Comparison of ENCODE assay signal across 8 cellular contexts in genomic region chr12:57846285-57846576, GRCh38. TPM values are rescaled to one million over a fixed set of nuclear protein-coding genes. Genes with fewer than 3 reads are reported as not detected.
DNase-seq lines count a peak whose midpoint lies in the region; FAIRE-seq and TF ChIP-seq lines count a peak whose summit lies in the region.

No MANE protein-coding gene starts in this region.

- no peaks in the 10 kb centered on the region for H3K27me3 ChIP-seq in CD8-positive, alpha-beta memory T cell (ENCODE audit: insufficient read depth, low read length, poor library complexity, severe bottlenecking)
- peaks cover 10% of the 10 kb centered on the region; the same call in 1 of the 2 replicates for H3K27me3 ChIP-seq in HAP-1 (ENCODE audit: low read depth)
- H3K27me3 ChIP-seq in Peyer's patch: no peaks in the 10 kb centered on the region
- H3K27me3 ChIP-seq in H1 (replicated peaks in 1 of 4; ENCODE audit: control insufficient read depth in 3 of 4, extremely low read depth in 1 of 4, insufficient read depth in 3 of 4, low read length in 3 of 4): no peaks in the 10 kb centered on the region

- H3K9me3 ChIP-seq in CD8-positive, alpha-beta memory T cell (ENCODE audit: low read length): no peaks in the 10 kb centered on the region
- H3K9me3 ChIP-seq in HAP-1: no peaks in the 10 kb centered on the region
- no peaks in the 10 kb centered on the region for H3K9me3 ChIP-seq in Peyer's patch
- no peaks in the 10 kb centered on the region for H3K9me3 ChIP-seq in H1 (ENCODE audit: insufficient read depth in 2 of 2, low read depth in 1 of 2, low read length in 1 of 2)

- H4K5ac ChIP-seq in H1 (ENCODE audit: insufficient read length, low read depth, low read length): peak overlapping the region; percentile 44

- POLR2A ChIA-PET in CD8-positive, alpha-beta memory T cell (lab: Charles Lee): interaction anchor here (0.9 to 2.3 kb wide), 6 partner anchors 9 to 95 kb away, joined by 3 to 10 read pairs (median 3); partner anchors contain the start of genes ATP23, AVIL and TSFM
- POLR2A ChIA-PET in H1 (lab: Charles Lee; ENCODE audit: partially characterized antibody): interaction anchor here (0.7 to 29.9 kb wide), 15 partner anchors 3 to 74 kb away, joined by 3 to 722 read pairs (median 11); partner anchors contain the start of genes AVIL, CTDSP2, EEF1AKMT3 and METTL1

- H2BK12ac ChIP-seq in H1 (ENCODE audit: low read depth, low read length): no peak overlapping the region

- peak overlapping the region; percentile 16; the same call in 1 of the 2 replicates for H2AK5ac ChIP-seq in H1 (ENCODE audit: low read depth, low read length)

- H2AFZ ChIP-seq in H1 (ENCODE audit: low read length): no peak overlapping the region

- H3K9me3 Mint-ChIP-seq in CD8-positive, alpha-beta memory T cell: no peaks in the 10 kb centered on the region
- no peaks in the 10 kb centered on the region for H3K9me3 Mint-ChIP-seq in nephron

- TF ChIP-seq EP300 in H1 (IDR thresholded peaks at IDR 0.05; ENCODE audit: borderline replicate concordance in 1 of 2, low read depth in 2 of 2, low read length in 2 of 2): no peak

- H2BK15ac ChIP-seq in H1 (ENCODE audit: low read length): no peak overlapping the region

- DNase-seq in CD8-positive, alpha-beta memory T cell: peak in 1 of 5 donors; percentile 63
- DNase-seq in HAP-1 (ENCODE audit: low spot score in 2 of 2) (no peak), Peyer's patch (no peak), H1 (ENCODE audit: low read depth in 1 of 2, low spot score in 2 of 2) (no peak), OCI-M2 (lab: John Stamatoyannopoulos, UW; ENCODE audit: unreplicated experiment) (no peak), NCI-H2081 treated with DMSO at 0.1 percent for 48 hours (lab: John Stamatoyannopoulos, UW) (no peak), HuH-7.5 (ENCODE audit: low spot score) (no peak)

- H4K8ac ChIP-seq in H1 (ENCODE audit: extremely low read depth, insufficient read depth, low read length): peak overlapping the region; percentile 93; the same call in 1 of the 2 replicates

- peaks cover 1% of the 10 kb centered on the region in 2 donors for H3K27me3 Mint-ChIP-seq in CD8-positive, alpha-beta memory T cell
- H3K27me3 Mint-ChIP-seq in nephron (ENCODE audit: low read depth): peaks cover 4% of the 10 kb centered on the region

- H3K4me2 ChIP-seq in H1 (ENCODE audit: insufficient read depth in 1 of 2, low read depth in 2 of 2, low read length in 2 of 2): peak overlapping the region; percentile 74 to 84

- in situ Hi-C loops in HAP-1 (cut with MboI; ENCODE audit: low sequenced_read_pairs): no loop called here

- peak overlapping the region; percentile 81 to 100 (median 89) for H3K4me3 Mint-ChIP-seq in CD8-positive, alpha-beta memory T cell
- peak overlapping the region; percentile 85 to 95 (median 92) for H3K4me3 Mint-ChIP-seq in nephron

- peak overlapping the region; percentile 91 for H3K18ac ChIP-seq in H1 (ENCODE audit: extremely low read depth, low read length)

- 0% methylated on average over 3 of the region's 26 CpGs; no CpG with 5 or more reads in 1 of the 2 experiments for WGBS in H1 (ENCODE audit: extremely low coverage in 1 of 2, insufficient coverage in 1 of 2, insufficient read length in 1 of 2, insufficient replicate concordance in 2 of 2, low coverage in 1 of 2, low lambda C conversion rate in 2 of 2, missing lambda C conversion rate in 1 of 2), 2 experiments

- TF ChIP-seq RAD21 in H1 (IDR thresholded peaks at IDR 0.05 in 1 of 2, conservative IDR thresholded peaks at IDR 0.05 in 1 of 2; ENCODE audit: low read depth in 2 of 2, low read length in 2 of 2): no peak

- H2BK5ac ChIP-seq in H1 (ENCODE audit: low read depth, low read length): peak overlapping the region; percentile 98

- peak overlapping the region; percentile 75 for H3K56ac ChIP-seq in H1 (replicated peaks; ENCODE audit: insufficient read length, low read depth, low read length)

- TF ChIP-seq CTCF in Peyer's patch (IDR thresholded peaks at IDR 0.05) (no peak), H1 (IDR thresholded peaks at IDR 0.05; ENCODE audit: control extremely low read depth in 1 of 3, insufficient read depth in 1 of 3, low read depth in 1 of 3, low read length in 3 of 3) (no peak), nephron (IDR thresholded peaks at IDR 0.05; ENCODE audit: unreplicated experiment in 3 of 3) (no peak)

- no peak for TF ChIP-seq POLR2A in Peyer's patch (IDR thresholded peaks at IDR 0.05)
- no peak for TF ChIP-seq POLR2A in H1 (IDR thresholded peaks at IDR 0.05; ENCODE audit: control extremely low read depth in 1 of 2, low read depth in 2 of 2, low read length in 2 of 2)

- H3K4ac ChIP-seq in H1 (replicated peaks; ENCODE audit: insufficient read length, low read depth, low read length): no peak overlapping the region

- no peak overlapping the region for H2BK20ac ChIP-seq in H1 (ENCODE audit: low read length)

- H3K4me1 Mint-ChIP-seq in CD8-positive, alpha-beta memory T cell: peaks cover 42 to 58% (median 42%) of the 10 kb centered on the region in 3 donors
- H3K4me1 Mint-ChIP-seq in nephron: peaks cover 63% of the 10 kb centered on the region

- peaks cover 9% of the 10 kb centered on the region; the same call in 1 of the 2 replicates for H3K23me2 ChIP-seq in H1 (ENCODE audit: low read depth, low read length)

- peak overlapping the region; percentile 59 for H4K91ac ChIP-seq in H1 (replicated peaks; ENCODE audit: insufficient read length, low read length)

- peaks cover 35% of the 10 kb centered on the region for H3K4me1 ChIP-seq in CD8-positive, alpha-beta memory T cell (ENCODE audit: insufficient read depth, low read length)
- H3K4me1 ChIP-seq in HAP-1: peaks cover 18% of the 10 kb centered on the region
- peaks cover 11 to 41% (median 22%) of the 10 kb centered on the region in 4 donors for H3K4me1 ChIP-seq in Peyer's patch
- H3K4me1 ChIP-seq in H1 (replicated peaks in 1 of 4; ENCODE audit: control insufficient read depth in 3 of 4, insufficient read depth in 4 of 4, low read length in 3 of 4): peaks cover 9 to 34% (median 20%) of the 10 kb centered on the region in 4 experiments

- H3K4me3 ChIP-seq in CD8-positive, alpha-beta memory T cell (ENCODE audit: low read length): peak overlapping the region; percentile 87
- H3K4me3 ChIP-seq in HAP-1 (peak overlapping the region; percentile 99), Peyer's patch (peak overlapping the region; percentile 88 to 99 (median 98)), H1 (ENCODE audit: extremely low read depth in 1 of 4, insufficient read depth in 2 of 4, low read depth in 3 of 4, low read length in 4 of 4) (peak overlapping the region; percentile 86 to 98 (median 94))

- peaks cover 13 to 49% of the 10 kb centered on the region in 2 experiments for H3K79me2 ChIP-seq in H1 (ENCODE audit: control insufficient read depth in 1 of 2, insufficient read depth in 2 of 2, low read length in 2 of 2)

- H3K9ac ChIP-seq in H1 (replicated peaks in 1 of 4; ENCODE audit: extremely low read depth in 1 of 4, low read depth in 3 of 4, low read length in 3 of 4): peak overlapping the region; percentile 92 to 99 (median 94)

- H2BK120ac ChIP-seq in H1 (replicated peaks; ENCODE audit: low read depth, low read length): no peak overlapping the region

- peaks cover 0 to 25% (median 0%) of the 10 kb centered on the region in 3 donors for H3K36me3 Mint-ChIP-seq in CD8-positive, alpha-beta memory T cell
- peaks cover 9% of the 10 kb centered on the region for H3K36me3 Mint-ChIP-seq in nephron (ENCODE audit: low read depth)

- CTCF ChIA-PET in CD8-positive, alpha-beta memory T cell (lab: Charles Lee): interaction anchor here (0.7 to 4.2 kb wide), 8 partner anchors 8 to 63 kb away, joined by 3 to 31 read pairs (median 4); partner anchors contain the start of gene TSFM
- CTCF ChIA-PET in H1 (lab: Charles Lee; ENCODE audit: partially characterized antibody): interaction anchor here (0.9 to 4.4 kb wide), 10 partner anchors 11 to 235 kb away, joined by 3 to 44 read pairs (median 6); partner anchors contain the start of genes ARHGEF25 and TSFM

- peaks cover 4 to 9% of the 10 kb centered on the region in 2 experiments for H4K20me1 ChIP-seq in H1 (replicated peaks in 1 of 2; ENCODE audit: control insufficient read depth in 1 of 2, insufficient read depth in 2 of 2, low read length in 2 of 2)

- H3K79me1 ChIP-seq in H1 (ENCODE audit: low read depth, low read length): peaks cover 2% of the 10 kb centered on the region; the same call in 1 of the 2 replicates

- no peak overlapping the region for H3K14ac ChIP-seq in H1 (ENCODE audit: insufficient read length)

- H3K36me3 ChIP-seq in CD8-positive, alpha-beta memory T cell (ENCODE audit: insufficient read depth, low read length): no peaks in the 10 kb centered on the region
- H3K36me3 ChIP-seq in HAP-1 (replicated peaks): no peaks in the 10 kb centered on the region; the same call in 1 of the 2 replicates
- no peaks in the 10 kb centered on the region for H3K36me3 ChIP-seq in Peyer's patch
- H3K36me3 ChIP-seq in H1 (ENCODE audit: control insufficient read depth in 2 of 4, insufficient read depth in 4 of 4, low read length in 3 of 4): no peaks in the 10 kb centered on the region

- peak overlapping the region; percentile 21 to 93 (median 67) for H3K27ac Mint-ChIP-seq in CD8-positive, alpha-beta memory T cell
- H3K27ac Mint-ChIP-seq in nephron: peak overlapping the region; percentile 98 to 99 (median 98)

- H3K27ac ChIP-seq in CD8-positive, alpha-beta memory T cell (ENCODE audit: low read depth, low read length): peak overlapping the region; percentile 88
- H3K27ac ChIP-seq in Peyer's patch: peak overlapping the region; percentile 97 to 100 (median 100)
- peak overlapping the region; percentile 99 for H3K27ac ChIP-seq in H1 (ENCODE audit: low read depth, low read length)

- no peak for FAIRE-seq in H1 (lab: Jason Lieb, UNC)

- no peak overlapping the region for H3K23ac ChIP-seq in H1 (ENCODE audit: insufficient read length)

RNA-seq across cellular contexts. Expression of gene CTDSP2, which starts 0.3 kb away (rescaled TPM):
- 10 to 100 TPM; 72.8 to 76.4 TPM for total RNA-seq in CD8-positive, alpha-beta memory T cell
- 55.0 TPM for polyA plus RNA-seq in CD8-positive, alpha-beta memory T cell
- 100 to 1,000 TPM in 3 of 4 donors, 10 to 100 TPM in 1; 87.5 to 196 (median 128) TPM for total RNA-seq in Peyer's patch
- 91.7 and 93.7 TPM in 2 replicates for total RNA-seq in H1 (2021; fragmentation: NEBNext Ultra II Directional; extraction: Animal tissue kit (Norgen Biotek cat#: 25700))
- polyA plus RNA-seq in H1 (2011; rRNA removed): 71.3 and 129 TPM in 2 replicates
- polyA plus RNA-seq in H1 (2011; cell fraction: cytosol; rRNA removed): 115 TPM
- 118 TPM for polyA plus RNA-seq in H1 (2011; cell fraction: nucleus; rRNA removed)
- 72.3 to 87.9 TPM (median 83.7 TPM) in 4 replicates for polyA plus RNA-seq in H1 (2012, experiment 1 of 2)
- 64.0 TPM for polyA plus RNA-seq in H1 (2012, experiment 2 of 2)
- 41.6 TPM for polyA plus RNA-seq in H1 (2013, experiment 1 of 2)
- polyA plus RNA-seq in H1 (2013, experiment 2 of 2): 42.0 TPM
- polyA minus RNA-seq in H1 (2011; rRNA and poly(A)+ RNA removed): 144 and 145 TPM in 2 replicates
- polyA minus RNA-seq in H1 (2011; cell fraction: cytosol; rRNA and poly(A)+ RNA removed): 75.4 TPM
- 79.4 TPM for polyA minus RNA-seq in H1 (2011; cell fraction: nucleus; rRNA and poly(A)+ RNA removed)

RNA-seq across cellular contexts. Expression of gene AVIL, which starts 27.7 kb away (rescaled TPM):
- 1 to 10 TPM; 2.3 to 2.5 TPM for total RNA-seq in CD8-positive, alpha-beta memory T cell
- polyA plus RNA-seq in CD8-positive, alpha-beta memory T cell: 0.40 TPM
- total RNA-seq in Peyer's patch: 10 to 100 TPM; 12.4 to 20.8 (median 16.8) TPM
- 0.39 and 1.1 TPM in 2 replicates for total RNA-seq in H1 (2021; fragmentation: NEBNext Ultra II Directional; extraction: Animal tissue kit (Norgen Biotek cat#: 25700))
- polyA plus RNA-seq in H1 (2011; rRNA removed): 0.06 and 0.11 TPM in 2 replicates
- polyA plus RNA-seq in H1 (2011; cell fraction: cytosol; rRNA removed): 0.25 TPM
- polyA plus RNA-seq in H1 (2011; cell fraction: nucleus; rRNA removed): 0.70 TPM
- 0.56 to 1.3 TPM (median 0.96 TPM) in 4 replicates for polyA plus RNA-seq in H1 (2012, experiment 1 of 2)
- polyA plus RNA-seq in H1 (2012, experiment 2 of 2): 0.17 TPM
- 0.24 TPM for polyA plus RNA-seq in H1 (2013, experiment 1 of 2)
- 0.15 TPM for polyA plus RNA-seq in H1 (2013, experiment 2 of 2)
- 0.22 and 0.32 TPM in 2 replicates for polyA minus RNA-seq in H1 (2011; rRNA and poly(A)+ RNA removed)
- not detected for polyA minus RNA-seq in H1 (2011; cell fraction: cytosol; rRNA and poly(A)+ RNA removed)
- polyA minus RNA-seq in H1 (2011; cell fraction: nucleus; rRNA and poly(A)+ RNA removed): 0.90 TPM
